Comparison of ENCODE assay signal across 1 cellular context in the genomic region with DNA sequence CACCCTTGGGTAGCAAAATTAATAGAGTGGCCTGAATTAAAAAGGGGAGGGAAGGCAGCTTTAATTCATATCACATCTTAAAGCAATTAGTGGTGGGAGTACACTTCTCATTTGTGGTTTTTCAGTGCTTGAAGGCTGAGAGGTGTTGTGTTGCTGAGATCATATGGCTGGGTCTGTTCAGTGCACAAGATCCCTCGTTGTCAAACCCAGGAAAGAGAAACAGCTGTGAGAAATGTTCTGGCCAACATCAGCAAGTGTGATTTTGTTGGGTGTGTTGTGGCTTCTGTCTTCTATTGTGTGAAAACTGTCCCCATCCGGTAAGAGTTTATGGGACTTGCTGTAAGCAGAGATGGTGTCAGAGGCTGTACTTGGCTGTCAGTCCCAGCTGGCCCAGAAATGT.
TF ChIP-seq lines count a peak whose summit lies in the region.

No MANE protein-coding gene starts in this region.

TF ChIP-seq in GM12878, 131 proteins besides CTCF, POLR2A, EP300 and RAD21:
- TF ChIP-seq STAT1 (conservative IDR thresholded peaks at IDR 0.05) (no peak), MLLT1 (IDR thresholded peaks at IDR 0.05) (peak; percentile 59), MTA2 (IDR thresholded peaks at IDR 0.05; ENCODE audit: low read depth) (peak; percentile 82; the same call in 1 of the 2 replicates), SIX5 (IDR thresholded peaks at IDR 0.05; ENCODE audit: low read depth, low read length, severe bottlenecking) (no peak), ZNF24 (IDR thresholded peaks at IDR 0.05) (no peak), CREM (IDR thresholded peaks at IDR 0.05; ENCODE audit: low read depth) (no peak), ATF7 (IDR thresholded peaks at IDR 0.05; ENCODE audit: low read depth) (peak; percentile 48; the same call in 1 of the 2 replicates), BMI1 (IDR thresholded peaks at IDR 0.05; ENCODE audit: borderline replicate concordance) (peak; percentile 47; the same call in 1 of the 2 replicates), IKZF1 (conservative IDR thresholded peaks at IDR 0.05) (peak; percentile 72), RELB (IDR thresholded peaks at IDR 0.05; ENCODE audit: low read depth) (peak; percentile 48; the same call in 1 of the 2 replicates), PAX8 (IDR thresholded peaks at IDR 0.05) (no peak), IKZF2 (IDR thresholded peaks at IDR 0.05) (peak; percentile 59 to 63; a peak in 2 of 4 replicates), YY1 (IDR thresholded peaks at IDR 0.05; ENCODE audit: low read depth, low read length) (no peak), USF1 (IDR thresholded peaks at IDR 0.05; ENCODE audit: borderline replicate concordance, extremely low read length, insufficient read depth, low read depth, low read length) (no peak), MEF2B (IDR thresholded peaks at IDR 0.05; ENCODE audit: partially characterized antibody, poor library complexity, severe bottlenecking) (peak; percentile 30), YBX1 (IDR thresholded peaks at IDR 0.05) (no peak), TAF1 (IDR thresholded peaks at IDR 0.05; ENCODE audit: borderline replicate concordance, low read depth, low read length) (no peak), DPF2 (IDR thresholded peaks at IDR 0.05) (peak; percentile 57; the same call in 1 of the 2 replicates), SMARCA5 (IDR thresholded peaks at IDR 0.05) (no peak), WRNIP1 (IDR thresholded peaks at IDR 0.05; ENCODE audit: borderline replicate concordance, low read depth, low read length) (no peak), BHLHE40 (IDR thresholded peaks at IDR 0.05; ENCODE audit: borderline replicate concordance in 1 of 2, low read depth in 2 of 2, low read length in 1 of 2) (peak in 1 of 2 experiments; percentile 42; a peak in 2 of 4 replicates)
- TF ChIP-seq, protein P1, sequence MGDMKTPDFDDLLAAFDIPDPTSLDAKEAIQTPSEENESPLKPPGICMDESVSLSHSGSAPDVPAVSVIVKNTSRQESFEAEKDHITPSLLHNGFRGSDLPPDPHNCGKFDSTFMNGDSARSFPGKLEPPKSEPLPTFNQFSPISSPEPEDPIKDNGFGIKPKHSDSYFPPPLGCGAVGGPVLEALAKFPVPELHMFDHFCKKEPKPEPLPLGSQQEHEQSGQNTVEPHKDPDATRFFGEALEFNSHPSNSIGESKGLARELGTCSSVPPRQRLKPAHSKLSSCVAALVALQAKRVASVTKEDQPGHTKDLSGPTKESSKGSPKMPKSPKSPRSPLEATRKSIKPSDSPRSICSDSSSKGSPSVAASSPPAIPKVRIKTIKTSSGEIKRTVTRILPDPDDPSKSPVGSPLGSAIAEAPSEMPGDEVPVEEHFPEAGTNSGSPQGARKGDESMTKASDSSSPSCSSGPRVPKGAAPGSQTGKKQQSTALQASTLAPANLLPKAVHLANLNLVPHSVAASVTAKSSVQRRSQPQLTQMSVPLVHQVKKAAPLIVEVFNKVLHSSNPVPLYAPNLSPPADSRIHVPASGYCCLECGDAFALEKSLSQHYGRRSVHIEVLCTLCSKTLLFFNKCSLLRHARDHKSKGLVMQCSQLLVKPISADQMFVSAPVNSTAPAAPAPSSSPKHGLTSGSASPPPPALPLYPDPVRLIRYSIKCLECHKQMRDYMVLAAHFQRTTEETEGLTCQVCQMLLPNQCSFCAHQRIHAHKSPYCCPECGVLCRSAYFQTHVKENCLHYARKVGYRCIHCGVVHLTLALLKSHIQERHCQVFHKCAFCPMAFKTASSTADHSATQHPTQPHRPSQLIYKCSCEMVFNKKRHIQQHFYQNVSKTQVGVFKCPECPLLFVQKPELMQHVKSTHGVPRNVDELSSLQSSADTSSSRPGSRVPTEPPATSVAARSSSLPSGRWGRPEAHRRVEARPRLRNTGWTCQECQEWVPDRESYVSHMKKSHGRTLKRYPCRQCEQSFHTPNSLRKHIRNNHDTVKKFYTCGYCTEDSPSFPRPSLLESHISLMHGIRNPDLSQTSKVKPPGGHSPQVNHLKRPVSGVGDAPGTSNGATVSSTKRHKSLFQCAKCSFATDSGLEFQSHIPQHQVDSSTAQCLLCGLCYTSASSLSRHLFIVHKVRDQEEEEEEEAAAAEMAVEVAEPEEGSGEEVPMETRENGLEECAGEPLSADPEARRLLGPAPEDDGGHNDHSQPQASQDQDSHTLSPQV (IDR thresholded peaks at IDR 0.05) = no peak
